18 cellular contexts compared by ENCODE assay signal in genomic region chr3:128335621-128336296, GRCh38.
DNase-seq lines count a peak whose midpoint lies in the region; ATAC-seq and TF ChIP-seq lines count a peak whose summit lies in the region.
"Had no signal": no experiment of that assay in that cellular context is flagged by ENCODE, and none has a peak within 500 bp of the region (broad histone marks: within the 10 kb centered on the region; RNA-seq: fewer than 3 reads in every experiment).

No MANE protein-coding gene starts in this region.

- H3K4me3 Mint-ChIP-seq in GM23338, result 0 out of 3 replicates have a peak overlapping the region, but pooled peaks have one; percentile 3
- H3K4me3 Mint-ChIP-seq in glutamatergic neuron (ENCODE audit: unreplicated experiment), result no peak overlapping the region
- H3K4me3 Mint-ChIP-seq: activated naive CD4-positive, alpha-beta T cell treated with anti-CD3 and anti-CD28 coated beads, Interleukin-2, amount 10 ng/mL, durations not matched to agents 7 days and 5 days; natural killer cell treated with Interleukin-12 subunit alpha and Interleukin-12 subunit beta and Interleukin-15 and Interleukin-18, amount 100 ng/mL, for 72 hours had no signal

- POLR2A ChIA-PET in RWPE1 (lab: Yijun Ruan, JAX; ENCODE audit: low non-redundant PET), result no interaction called here

- H3K9me3 Mint-ChIP-seq in GM23338, result no peaks in the 10 kb centered on the region
- peaks cover 2% of the 10 kb centered on the region for H3K9me3 Mint-ChIP-seq in glutamatergic neuron (ENCODE audit: unreplicated experiment)
- H3K9me3 Mint-ChIP-seq: activated naive CD4-positive, alpha-beta T cell treated with anti-CD3 and anti-CD28 coated beads, Interleukin-2, amount 10 ng/mL, durations not matched to agents 7 days and 5 days; natural killer cell treated with Interleukin-12 subunit alpha and Interleukin-12 subunit beta and Interleukin-15 and Interleukin-18, amount 100 ng/mL, for 72 hours had no signal

- H3K9me2 ChIP-seq in GM23338 (ENCODE audit: insufficient read depth), result no peaks in the 10 kb centered on the region

- H3F3A ChIP-seq in GM23338 (replicated peaks; ENCODE audit: low read depth), result no peaks in the 10 kb centered on the region

- intact Hi-C loops in left ventricle myocardium superior (cut with micrococcal nuclease), result no loop called here

- H3K36me3 ChIP-seq in GM23338 (ENCODE audit: insufficient read depth), result no peaks in the 10 kb centered on the region
- H3K36me3 ChIP-seq in osteoblast (ENCODE audit: insufficient read depth, low read length), result no peaks in the 10 kb centered on the region

- H3K27ac Mint-ChIP-seq in GM23338 (peak overlapping the region; percentile 64), glutamatergic neuron (ENCODE audit: unreplicated experiment) (peak overlapping the region; percentile 50)
- H3K27ac Mint-ChIP-seq: activated naive CD4-positive, alpha-beta T cell treated with anti-CD3 and anti-CD28 coated beads, Interleukin-2, amount 10 ng/mL, durations not matched to agents 7 days and 5 days; natural killer cell treated with Interleukin-12 subunit alpha and Interleukin-12 subunit beta and Interleukin-15 and Interleukin-18, amount 100 ng/mL, for 72 hours had no signal

- H3K27me3 ChIP-seq in GM23338 (ENCODE audit: insufficient read depth) (no peaks in the 10 kb centered on the region), osteoblast (ENCODE audit: insufficient read depth, low read length) (no peaks in the 10 kb centered on the region)
- H3K27me3 ChIP-seq: BLaER1, Peyer's patch had no signal

- ATAC-seq in GM23338 (peak; percentile 72), left ventricle myocardium superior (no peak), GM21381 (IDR thresholded peaks at IDR 0.05; ENCODE audit: unreplicated experiment) (no peak)
- ATAC-seq: natural killer cell treated with Interleukin-12 subunit alpha and Interleukin-12 subunit beta and Interleukin-15 and Interleukin-18, amount 100 ng/mL, for 72 hours had no signal

- H4K20me1 ChIP-seq in GM23338 (replicated peaks; ENCODE audit: insufficient read depth) (no peaks in the 10 kb centered on the region; the same call in 1 of the 2 replicates), osteoblast (ENCODE audit: insufficient read depth, low read length) (no peaks in the 10 kb centered on the region)

- H3K4me1 Mint-ChIP-seq in GM23338, result peaks cover 25% of the 10 kb centered on the region
- H3K4me1 Mint-ChIP-seq in glutamatergic neuron (ENCODE audit: low read depth, unreplicated experiment), result peaks cover 25% of the 10 kb centered on the region
- H3K4me1 Mint-ChIP-seq: activated naive CD4-positive, alpha-beta T cell treated with anti-CD3 and anti-CD28 coated beads, Interleukin-2, amount 10 ng/mL, durations not matched to agents 7 days and 5 days had no signal

- TF ChIP-seq CTCF in GM23338 (conservative IDR thresholded peaks at IDR 0.05; ENCODE audit: low read depth in 2 of 2), result no peak
- TF ChIP-seq CTCF in RWPE1 (conservative IDR thresholded peaks at IDR 0.05; ENCODE audit: low read depth), result no peak
- TF ChIP-seq CTCF in glutamatergic neuron (IDR thresholded peaks at IDR 0.05; ENCODE audit: partially characterized antibody, unreplicated experiment), result no peak
- no peak for TF ChIP-seq CTCF in osteoblast (IDR thresholded peaks at IDR 0.05; ENCODE audit: extremely low read depth, low read depth, low read length)

- H3K9me3 ChIP-seq in osteoblast (ENCODE audit: low read depth, low read length), result no peaks in the 10 kb centered on the region
- H3K9me3 ChIP-seq: BLaER1, Peyer's patch had no signal

- CTCF ChIA-PET in RWPE1 (lab: Yijun Ruan, JAX), result interaction anchor here (0.5 to 0.8 kb wide), 2 partner anchors 154 to 273 kb away, joined by 3 to 4 read pairs; no protein-coding TSS in a partner anchor

- no peak overlapping the region for H3K4me3 ChIP-seq in GM23338
- no peak overlapping the region for H3K4me3 ChIP-seq in osteoblast (ENCODE audit: insufficient read depth, low read length)
- H3K4me3 ChIP-seq: BLaER1, lung, Peyer's patch had no signal

- no peak overlapping the region for H3K27ac ChIP-seq in GM23338 (ENCODE audit: low read depth)
- H3K27ac ChIP-seq in RWPE1, result no peak overlapping the region
- H3K27ac ChIP-seq in osteoblast (ENCODE audit: low read depth, low read length), result no peak overlapping the region
- H3K27ac ChIP-seq: BLaER1, Peyer's patch had no signal

- H3K4me2 ChIP-seq in GM23338, result no peak overlapping the region
- H3K4me2 ChIP-seq in osteoblast (ENCODE audit: insufficient read depth, low read length), result no peak overlapping the region
- H3K4me2 ChIP-seq: BLaER1 had no signal

- peaks cover 10% of the 10 kb centered on the region for H3K27me3 Mint-ChIP-seq in GM23338 (ENCODE audit: insufficient read depth, low read depth, poor library complexity)
- H3K27me3 Mint-ChIP-seq in glutamatergic neuron (ENCODE audit: unreplicated experiment), result peaks cover 12% of the 10 kb centered on the region
- H3K27me3 Mint-ChIP-seq: activated naive CD4-positive, alpha-beta T cell treated with anti-CD3 and anti-CD28 coated beads, Interleukin-2, amount 10 ng/mL, durations not matched to agents 7 days and 5 days; natural killer cell treated with Interleukin-12 subunit alpha and Interleukin-12 subunit beta and Interleukin-15 and Interleukin-18, amount 100 ng/mL, for 72 hours had no signal

- H3K79me2 ChIP-seq in GM23338 (replicated peaks; ENCODE audit: insufficient read depth) (no peaks in the 10 kb centered on the region), osteoblast (ENCODE audit: insufficient read depth, low read length) (no peaks in the 10 kb centered on the region)

- H3K36me3 Mint-ChIP-seq in GM23338 (ENCODE audit: low read depth) (no peaks in the 10 kb centered on the region; the same call in 2 of the 3 replicates), glutamatergic neuron (ENCODE audit: unreplicated experiment) (peaks cover 9% of the 10 kb centered on the region)
- H3K36me3 Mint-ChIP-seq: activated naive CD4-positive, alpha-beta T cell treated with anti-CD3 and anti-CD28 coated beads, Interleukin-2, amount 10 ng/mL, durations not matched to agents 7 days and 5 days; natural killer cell treated with Interleukin-12 subunit alpha and Interleukin-12 subunit beta and Interleukin-15 and Interleukin-18, amount 100 ng/mL, for 72 hours had no signal

- H3K4me1 ChIP-seq in GM23338 (ENCODE audit: insufficient read depth), result no peaks in the 10 kb centered on the region
- no peaks in the 10 kb centered on the region for H3K4me1 ChIP-seq in osteoblast (ENCODE audit: insufficient read depth, low read length)
- H3K4me1 ChIP-seq: Peyer's patch had no signal

- DNase-seq in GM23338 (ENCODE audit: low spot score) (peak; percentile 41), RWPE1 (ENCODE audit: low spot score) (peak; percentile 26), glutamatergic neuron (no peak), osteoblast (ENCODE audit: insufficient read length, low spot score, missing footprints) (peak; percentile 55), AG08396 (ENCODE audit: low spot score) (no peak), left ventricle myocardium superior (no peak), NCI-H524 treated with DMSO at 0.1 percent for 48 hours (lab: John Stamatoyannopoulos, UW) (no peak)
- DNase-seq: activated naive CD4-positive, alpha-beta T cell treated with anti-CD3 and anti-CD28 coated beads, Interleukin-2, amount 10 ng/mL, durations not matched to agents 7 days and 5 days; Karpas-422; NCI-H1694 treated with DMSO at 0.1 percent for 48 hours; stimulated activated CD4-positive, alpha-beta T cell treated with anti-CD3 and anti-CD28 coated beads, Interleukin-2, amount 100 ng/mL, for 48 hours; stimulated activated CD8-positive, alpha-beta memory T cell treated with anti-CD3 and anti-CD28 coated beads, Interleukin-4, amount 100 ng/mL, for 48 hours; T-helper 1 cell had no signal

- H2AFZ ChIP-seq in GM23338 (no peak overlapping the region), osteoblast (ENCODE audit: low read length) (no peak overlapping the region)

TF ChIP-seq in GM23338, 12 proteins besides CTCF, POLR2A, EP300 and RAD21 (continues in another document):
- no peak for TF ChIP-seq POLR2AphosphoS5 (IDR thresholded peaks at IDR 0.05; ENCODE audit: low read depth)

Comparison
In these comparisons a context has a peak if more than half of its experiments do, and no peak if none do; other contexts are left out.
1. DNase-seq: peak in GM23338 (single experiment), RWPE1 (single experiment) and osteoblast (single experiment); none in glutamatergic neuron (single experiment), AG08396 (single experiment), left ventricle myocardium superior (single experiment) and NCI-H524 treated with DMSO at 0.1 percent for 48 hours (single experiment).